Comparison of ENCODE assay signal across 15 cellular contexts in genomic region chr17:15466131-15466530, GRCh38. TPM values are rescaled to one million over a fixed set of nuclear protein-coding genes. Genes with fewer than 3 reads are reported as not detected.
A peak's percentile ranks its signal among the peaks of the same experiment; 100 is the strongest.
DNase-seq lines count a peak whose midpoint lies in the region; TF ChIP-seq lines count a peak whose summit lies in the region.
"Had no signal": no experiment of that assay in that cellular context is flagged by ENCODE, and none has a peak within 500 bp of the region (broad histone marks: within the 10 kb centered on the region; RNA-seq: fewer than 3 reads in every experiment).

No MANE protein-coding gene starts in this region.

- H3K4me1 Mint-ChIP-seq in T-helper 2 cell treated with Interferon-gamma antibody and Interleukin-4, amounts not matched to agents 5 μg/mL and 100 μg/mL, for 36 hours (ENCODE audit: low read depth), result no peaks in the 10 kb centered on the region

- no peak overlapping the region for H3K27ac ChIP-seq in HEK293 (ENCODE audit: extremely low read depth, low read depth, low read length)
- H3K27ac ChIP-seq: C4-2B had no signal

- H3K4me3 Mint-ChIP-seq in T-helper 2 cell treated with Interferon-gamma antibody and Interleukin-4, amounts not matched to agents 5 μg/mL and 100 μg/mL, for 36 hours, result no peak overlapping the region
- H3K4me3 Mint-ChIP-seq: CD4-positive, alpha-beta T cell; H9 had no signal

- no peaks in the 10 kb centered on the region for H3K36me3 Mint-ChIP-seq in T-helper 2 cell treated with Interferon-gamma antibody and Interleukin-4, amounts not matched to agents 5 μg/mL and 100 μg/mL, for 36 hours (ENCODE audit: low read depth)

- H3K9me3 ChIP-seq in BE2C (no peaks in the 10 kb centered on the region), HEK293 (ENCODE audit: control insufficient read depth, insufficient read depth, low read depth, low read length) (no peaks in the 10 kb centered on the region)
- H3K9me3 ChIP-seq: Caco-2 had no signal

- H3K4me3 ChIP-seq in BE2C (ENCODE audit: low read depth, low read length), result no peak overlapping the region
- no peak overlapping the region for H3K4me3 ChIP-seq in HEK293 (ENCODE audit: low read depth, low read length)

- TF ChIP-seq CTCF in BE2C (IDR thresholded peaks at IDR 0.05; ENCODE audit: low read depth, low read length), result no peak
- no peak for TF ChIP-seq CTCF in HEK293 (tag by site-specific recombination; IDR thresholded peaks at IDR 0.05)

- POLR2A ChIA-PET in HEK293 (lab: Yijun Ruan, JAX), result no interaction called here

- H3K4me1 ChIP-seq in BE2C, result peaks cover 4% of the 10 kb centered on the region
- 0 out of 2 replicates have a peak, but pooled peaks cover 6% of the 10 kb centered on the region for H3K4me1 ChIP-seq in HEK293 (ENCODE audit: control insufficient read depth, insufficient read depth, low read length)
- H3K4me1 ChIP-seq: Caco-2 had no signal

- H3K36me3 ChIP-seq in BE2C (no peaks in the 10 kb centered on the region), HEK293 (ENCODE audit: control insufficient read depth in 2 of 2, insufficient read depth in 1 of 2, low read length in 2 of 2) (peaks cover 0 to 5% of the 10 kb centered on the region in 2 experiments; a peak in 1 of 3 replicates)

- H3K27me3 Mint-ChIP-seq in T-helper 2 cell treated with Interferon-gamma antibody and Interleukin-4, amounts not matched to agents 5 μg/mL and 100 μg/mL, for 36 hours (ENCODE audit: low read depth), result no peaks in the 10 kb centered on the region
- H3K27me3 Mint-ChIP-seq: CD4-positive, alpha-beta T cell had no signal

- H3K9me3 Mint-ChIP-seq in T-helper 2 cell treated with Interferon-gamma antibody and Interleukin-4, amounts not matched to agents 5 μg/mL and 100 μg/mL, for 36 hours, result no peaks in the 10 kb centered on the region
- H3K9me3 Mint-ChIP-seq: CD4-positive, alpha-beta T cell; H9 had no signal

- CTCF ChIA-PET in HEK293 (lab: Yijun Ruan, JAX), result interaction anchor here (0.6 to 1.4 kb wide), 4 partner anchors 19 to 36 kb away, joined by 3 to 8 read pairs (median 3); no protein-coding TSS in a partner anchor

- peak; percentile 9 for DNase-seq in NCI-H2171 treated with DMSO at 0.1 percent for 48 hours (lab: John Stamatoyannopoulos, UW)
- DNase-seq in NCI-H2171 (lab: John Stamatoyannopoulos, UW), result no peak
- peak; percentile 63 for DNase-seq in BE2C
- peak; percentile 64 for DNase-seq in mesenteric fat pad (ENCODE audit: low spot score)
- DNase-seq in activated gamma-delta T cell treated with Interleukin-2 at 50 U/mL for 16 hours, result no peak
- DNase-seq in T-helper 2 cell treated with Interferon-gamma antibody and Interleukin-4, amounts not matched to agents 5 μg/mL and 100 μg/mL, for 36 hours (ENCODE audit: low spot score), result no peak
- DNase-seq: ACHN; Caco-2; CD4-positive, alpha-beta T cell; DMS79 treated with DMSO at 0.1 percent for 48 hours; GF-D8; GOT3; H9 had no signal

- no peaks in the 10 kb centered on the region for H3K27me3 ChIP-seq in BE2C

- H3K27ac Mint-ChIP-seq in T-helper 2 cell treated with Interferon-gamma antibody and Interleukin-4, amounts not matched to agents 5 μg/mL and 100 μg/mL, for 36 hours, result no peak overlapping the region
- H3K27ac Mint-ChIP-seq: CD4-positive, alpha-beta T cell; H9 had no signal

TF ChIP-seq in HEK293, 187 proteins besides CTCF, POLR2A, EP300 and RAD21:
- no peak for TF ChIP-seq OVOL3 (tag by site-specific recombination; IDR thresholded peaks at IDR 0.05)
- TF ChIP-seq KLF17 (tag by site-specific recombination; IDR thresholded peaks at IDR 0.05), result 0 out of 2 replicates have a peak, but pooled peaks have one; percentile 29
- TF ChIP-seq ZNF184 (tag by site-specific recombination; IDR thresholded peaks at IDR 0.05), result no peak
- no peak for TF ChIP-seq SP3 (tag by site-specific recombination; IDR thresholded peaks at IDR 0.05)
TF ChIP-seq in HEK293: peak in this region for 1.

RNA-seq across cellular contexts. Expression of gene CDRT4, which starts 1.3 kb away (rescaled TPM):
- polyA plus RNA-seq in BE2C (2012; ENCODE audit: insufficient read depth, insufficient read length, low read depth), result not detected
- total RNA-seq in mesenteric fat pad, result 2.8 TPM

Comparison
In these comparisons a context has a peak if more than half of its experiments do, and no peak if none do; other contexts are left out.
1. DNase-seq: peak in NCI-H2171 treated with DMSO at 0.1 percent for 48 hours (single experiment), BE2C (single experiment) and mesenteric fat pad (single experiment); none in NCI-H2171 (single experiment), activated gamma-delta T cell treated with Interleukin-2 at 50 U/mL for 16 hours (single experiment) and T-helper 2 cell treated with Interferon-gamma antibody and Interleukin-4, amounts not matched to agents 5 μg/mL and 100 μg/mL, for 36 hours (single experiment).